ENCODE assay signal across 1 cellular context in the genomic region with DNA sequence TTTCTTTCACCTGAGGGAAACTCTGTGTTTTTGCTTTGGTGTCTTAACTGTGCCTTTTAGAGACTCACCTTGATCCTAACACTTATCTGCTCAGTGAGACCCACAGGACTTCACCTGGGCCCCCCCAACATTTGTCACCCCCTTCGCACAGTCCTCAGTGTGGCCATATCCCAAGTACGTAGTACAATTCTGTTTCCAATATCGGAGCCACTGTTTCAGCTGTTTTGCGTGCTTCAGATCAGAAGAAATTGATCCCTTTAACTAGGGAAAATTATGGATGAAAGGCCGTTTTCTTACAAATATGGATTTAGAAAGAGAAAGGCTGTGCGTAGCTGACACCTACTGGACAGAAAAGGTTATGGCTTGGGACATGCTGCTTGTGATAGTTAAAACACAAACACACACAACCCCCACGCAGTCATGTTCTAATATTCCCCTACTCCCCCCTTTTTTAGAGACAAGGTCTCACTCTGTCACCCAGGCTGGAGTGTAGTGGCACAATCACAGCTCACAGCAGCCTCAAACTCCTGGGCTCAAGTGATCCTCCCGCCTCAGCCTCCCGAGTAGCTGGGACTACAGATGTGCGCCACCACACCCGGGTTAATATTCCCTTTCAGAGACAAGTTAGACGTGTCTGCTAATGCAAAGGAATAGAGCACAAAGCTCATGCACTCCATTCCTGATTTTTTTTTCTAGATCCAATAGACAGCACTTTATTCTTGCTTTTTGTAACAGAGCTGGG.
TF ChIP-seq lines count a peak whose summit lies in the region.

No MANE protein-coding gene starts in this region.

TF ChIP-seq in GM23338, 12 proteins besides CTCF, POLR2A, EP300 and RAD21 (continued from another document):
- TF ChIP-seq ZNF462 (CRISPR knock-in tag; IDR thresholded peaks at IDR 0.05): no peak
- TF ChIP-seq ZNF114 (CRISPR knock-in tag; IDR thresholded peaks at IDR 0.05): no peak
- TF ChIP-seq STAT1 (IDR thresholded peaks at IDR 0.05; ENCODE audit: unreplicated experiment): no peak
